Comparison of ENCODE assay signal across 10 cellular contexts in the genomic region with DNA sequence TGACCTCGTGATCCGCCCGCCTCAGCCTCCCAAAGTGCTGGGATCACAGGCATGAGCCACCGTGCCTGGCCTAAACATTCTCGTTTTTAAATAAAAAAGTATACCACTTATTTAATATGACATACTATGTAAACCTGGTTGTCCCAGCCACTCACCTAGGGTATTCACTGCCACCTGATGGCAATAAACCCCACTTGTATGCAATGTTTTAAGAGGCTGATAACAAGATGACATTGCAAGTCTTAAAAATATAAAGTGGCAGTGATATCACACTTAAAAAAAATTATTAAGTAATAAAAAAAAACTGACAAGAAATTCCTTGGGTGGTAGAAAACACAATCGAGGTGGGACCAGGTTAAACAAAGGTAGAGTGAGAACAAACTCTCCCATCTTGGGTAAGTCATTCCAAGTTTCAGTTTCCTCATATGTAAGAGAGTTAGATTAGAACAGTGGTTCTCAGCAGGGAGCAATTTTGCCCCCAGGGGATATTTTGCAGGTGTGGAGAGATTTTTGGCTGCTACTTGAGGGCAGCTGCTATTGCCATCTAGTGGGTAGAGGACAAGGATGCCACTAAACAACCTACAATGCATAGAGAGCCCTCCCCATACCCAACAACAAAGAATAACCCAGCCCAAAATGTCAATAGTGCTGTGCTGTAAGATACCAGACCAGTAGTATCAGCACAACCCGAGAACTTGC. TPM values are rescaled to one million over a fixed set of nuclear protein-coding genes. Genes with fewer than 3 reads are reported as not detected.
DNase-seq lines count a peak whose midpoint lies in the region; TF ChIP-seq lines count a peak whose summit lies in the region.
"Had no signal": no experiment of that assay in that cellular context is flagged by ENCODE, and none has a peak within 500 bp of the region (broad histone marks: within the 10 kb centered on the region; RNA-seq: fewer than 3 reads in every experiment).

No MANE protein-coding gene starts in this region.

- H3K4me1 ChIP-seq in mucosa of rectum (ENCODE audit: control insufficient read depth in 2 of 2, insufficient read depth in 2 of 2, low read length in 2 of 2), result peaks cover 2 to 36% of the 10 kb centered on the region in 2 donors

- peaks cover 16 to 21% (median 20%) of the 10 kb centered on the region in 3 donors for H3K4me1 Mint-ChIP-seq in IgD-negative memory B cell

- no peaks in the 10 kb centered on the region for H3K27me3 ChIP-seq in mucosa of rectum (ENCODE audit: control insufficient read depth in 2 of 2, insufficient read depth in 2 of 2, low read length in 2 of 2)
- H3K27me3 ChIP-seq: heart right ventricle had no signal

- no peaks in the 10 kb centered on the region for H3K9me3 ChIP-seq in mucosa of rectum (ENCODE audit: control insufficient read depth in 2 of 2, low read length in 2 of 2)
- H3K9me3 ChIP-seq: heart right ventricle had no signal

- H3K4me3 Mint-ChIP-seq in IgD-negative memory B cell, result no peak overlapping the region

- peak overlapping the region; percentile 62 to 75 for H3K27ac ChIP-seq in mucosa of rectum (ENCODE audit: low read depth in 2 of 2, low read length in 2 of 2)
- H3K27ac ChIP-seq: heart right ventricle, skin epidermis had no signal

- H3K9me3 Mint-ChIP-seq in IgD-negative memory B cell, result no peaks in the 10 kb centered on the region

- no peak overlapping the region for H3K4me3 ChIP-seq in astrocyte of the spinal cord (ENCODE audit: low read depth, low read length)
- no peak overlapping the region for H3K4me3 ChIP-seq in mucosa of rectum (ENCODE audit: low read length in 2 of 2)
- H3K4me3 ChIP-seq: heart right ventricle, skin epidermis had no signal

- H3K36me3 Mint-ChIP-seq in IgD-negative memory B cell, result peaks cover 4% of the 10 kb centered on the region

- H3K9ac ChIP-seq in mucosa of rectum (ENCODE audit: low read depth in 1 of 2, low read length in 2 of 2), result peak overlapping the region in 1 of 2 donors; percentile 23

- in situ Hi-C loops in astrocyte of the spinal cord (cut with HindIII; ENCODE audit: low sequenced_read_pairs), result no loop called here

- peak; percentile 35 for TF ChIP-seq CTCF in astrocyte of the spinal cord (IDR thresholded peaks at IDR 0.05; ENCODE audit: low read depth, low read length)

- peak; percentile 46 for DNase-seq in EL
- DNase-seq in astrocyte of the spinal cord (ENCODE audit: low read depth, low spot score), result no peak
- DNase-seq in NCI-H2196 (lab: John Stamatoyannopoulos, UW; ENCODE audit: unreplicated experiment), result no peak
- no peak for DNase-seq in mucosa of gallbladder (ENCODE audit: low spot score)
- DNase-seq in AG08396 (ENCODE audit: low spot score), result no peak
- DNase-seq: activated naive CD4-positive, alpha-beta T cell treated with anti-CD3 and anti-CD28 coated beads, Interleukin-2, amount 50 U/mL, for 16 hours; heart right ventricle had no signal

- H3K27ac Mint-ChIP-seq in IgD-negative memory B cell, result peak overlapping the region; percentile 2 to 59 (median 7)

- no peaks in the 10 kb centered on the region for H3K27me3 Mint-ChIP-seq in IgD-negative memory B cell

- peaks cover 0 to 24% of the 10 kb centered on the region in 2 donors for H3K36me3 ChIP-seq in mucosa of rectum (ENCODE audit: control insufficient read depth in 2 of 2, insufficient read depth in 2 of 2, low read length in 2 of 2)

RNA-seq across cellular contexts. Expression of a gene that starts 14.5 kb away (rescaled TPM):
- polyA plus RNA-seq in IgD-negative memory B cell, result 114 TPM
- total RNA-seq in mucosa of gallbladder, result 149 TPM

RNA-seq across cellular contexts. Expression of a gene that starts 26.5 kb away (rescaled TPM):
- polyA plus RNA-seq in IgD-negative memory B cell, result 14.7 TPM
- 24.3 TPM for total RNA-seq in mucosa of gallbladder

RNA-seq across cellular contexts. Expression of a gene that starts 38.5 kb away (rescaled TPM):
- polyA plus RNA-seq in IgD-negative memory B cell, result not detected
- 0.52 TPM for total RNA-seq in mucosa of gallbladder
